Comparison of ENCODE assay signal across 8 cellular contexts in genomic region chr2:6916736-6917070, GRCh38. TPM values are rescaled to one million over a fixed set of nuclear protein-coding genes. Genes with fewer than 3 reads are reported as not detected.
DNase-seq lines count a peak whose midpoint lies in the region; ATAC-seq and FAIRE-seq lines count a peak whose summit lies in the region.

No MANE protein-coding gene starts in this region.

- H3K27ac Mint-ChIP-seq in activated CD4-positive, alpha-beta T cell treated with anti-CD3 and anti-CD28 coated beads, Interleukin-2, amount 10 ng/mL, durations not matched to agents 24 days and 14 days: peak overlapping the region; percentile 80
- peak overlapping the region; percentile 75 for H3K27ac Mint-ChIP-seq in activated naive CD8-positive, alpha-beta T cell
- peak overlapping the region in 3 of 6 donors; percentile 27 to 58 (median 40) for H3K27ac Mint-ChIP-seq in immature natural killer cell

- H3K27me3 Mint-ChIP-seq in activated CD4-positive, alpha-beta T cell treated with anti-CD3 and anti-CD28 coated beads, Interleukin-2, amount 10 ng/mL, durations not matched to agents 24 days and 14 days: peaks cover 3% of the 10 kb centered on the region
- no peaks in the 10 kb centered on the region for H3K27me3 Mint-ChIP-seq in activated naive CD8-positive, alpha-beta T cell
- peaks cover 0 to 7% (median 3%) of the 10 kb centered on the region in 3 donors for H3K27me3 Mint-ChIP-seq in immature natural killer cell (ENCODE audit: low read depth in 3 of 3)

- H3K27ac ChIP-seq in substantia nigra (ENCODE audit: low read depth, low read length, poor library complexity, severe bottlenecking): peak overlapping the region; percentile 92

- H3K9me3 Mint-ChIP-seq in activated CD4-positive, alpha-beta T cell treated with anti-CD3 and anti-CD28 coated beads, Interleukin-2, amount 10 ng/mL, durations not matched to agents 24 days and 14 days: no peaks in the 10 kb centered on the region
- H3K9me3 Mint-ChIP-seq in activated naive CD8-positive, alpha-beta T cell (ENCODE audit: low read depth): no peaks in the 10 kb centered on the region
- no peaks in the 10 kb centered on the region for H3K9me3 Mint-ChIP-seq in immature natural killer cell

- H3K4me1 Mint-ChIP-seq in activated CD4-positive, alpha-beta T cell treated with anti-CD3 and anti-CD28 coated beads, Interleukin-2, amount 10 ng/mL, durations not matched to agents 24 days and 14 days: peaks cover 56% of the 10 kb centered on the region
- peaks cover 79% of the 10 kb centered on the region for H3K4me1 Mint-ChIP-seq in activated naive CD8-positive, alpha-beta T cell (ENCODE audit: low read depth)
- H3K4me1 Mint-ChIP-seq in immature natural killer cell: peaks cover 55 to 73% of the 10 kb centered on the region in 2 donors

- H3K4me3 Mint-ChIP-seq in activated CD4-positive, alpha-beta T cell treated with anti-CD3 and anti-CD28 coated beads, Interleukin-2, amount 10 ng/mL, durations not matched to agents 24 days and 14 days: peak overlapping the region; percentile 78
- H3K4me3 Mint-ChIP-seq in activated naive CD8-positive, alpha-beta T cell: peak overlapping the region; percentile 76
- peak overlapping the region; percentile 64 to 75 (median 72) for H3K4me3 Mint-ChIP-seq in immature natural killer cell

- DNase-seq in activated CD4-positive, alpha-beta T cell treated with anti-CD3 and anti-CD28 coated beads, Interleukin-2, amount 10 ng/mL, durations not matched to agents 24 days and 14 days: no peak
- no peak for DNase-seq in activated CD4-positive, alpha-beta T cell treated with anti-CD3 and anti-CD28 coated beads for 4 hours
- DNase-seq in immature natural killer cell: no peak
- no peak for DNase-seq in substantia nigra (lab: John Stamatoyannopoulos, UW)
- DNase-seq in GM19239 (ENCODE audit: insufficient read length, low spot score): no peak
- DNase-seq in NCI-H1694 treated with DMSO at 0.1 percent for 48 hours (lab: John Stamatoyannopoulos, UW): no peak

- ATAC-seq in HG03521 (IDR thresholded peaks at IDR 0.05; ENCODE audit: unreplicated experiment): no peak

- no peak for FAIRE-seq in GM19239 (lab: Jason Lieb, UNC)

- intact Hi-C loops in activated CD4-positive, alpha-beta T cell treated with anti-CD3 and anti-CD28 coated beads, Interleukin-2, amount 10 ng/mL, durations not matched to agents 24 days and 14 days (cut with micrococcal nuclease): loop anchor here (2.0 to 5.0 kb wide), 2 partner anchors 40 to 96 kb away; partner anchors contain the start of gene RSAD2

- H3K36me3 Mint-ChIP-seq in activated CD4-positive, alpha-beta T cell treated with anti-CD3 and anti-CD28 coated beads, Interleukin-2, amount 10 ng/mL, durations not matched to agents 24 days and 14 days (ENCODE audit: low read depth): peaks cover 14% of the 10 kb centered on the region
- peaks cover 3% of the 10 kb centered on the region for H3K36me3 Mint-ChIP-seq in activated naive CD8-positive, alpha-beta T cell
- H3K36me3 Mint-ChIP-seq in immature natural killer cell: peaks cover 0 to 4% (median 4%) of the 10 kb centered on the region in 3 donors

RNA-seq across cellular contexts. Expression of gene RNF144A, which starts 0.5 kb away (rescaled TPM):
- 22.1 and 23.0 TPM in 2 replicates for total RNA-seq in activated CD4-positive, alpha-beta T cell treated with anti-CD3 and anti-CD28 coated beads, Interleukin-2, amount 10 ng/mL, durations not matched to agents 24 days and 14 days
- polyA plus RNA-seq in immature natural killer cell: 1 to 10 TPM; 6.4 to 9.1 (median 7.7) TPM

RNA-seq across cellular contexts. Expression of gene RSAD2, which starts 39.1 kb away (rescaled TPM):
- 2.0 and 2.4 TPM in 2 replicates for total RNA-seq in activated CD4-positive, alpha-beta T cell treated with anti-CD3 and anti-CD28 coated beads, Interleukin-2, amount 10 ng/mL, durations not matched to agents 24 days and 14 days
- polyA plus RNA-seq in immature natural killer cell: 10 to 100 TPM in 1 of 3 donors, 1 to 10 TPM in 2; 1.2 to 16.5 (median 5.8) TPM

RNA-seq across cellular contexts. Expression of gene CMPK2, which starts 51.0 kb away (rescaled TPM):
- total RNA-seq in activated CD4-positive, alpha-beta T cell treated with anti-CD3 and anti-CD28 coated beads, Interleukin-2, amount 10 ng/mL, durations not matched to agents 24 days and 14 days: 6.4 and 6.9 TPM in 2 replicates
- 10 to 100 TPM in 1 of 3 donors, 1 to 10 TPM in 2; 5.2 to 10.9 (median 8.0) TPM for polyA plus RNA-seq in immature natural killer cell
